ENCODE assay signal across 9 cellular contexts in genomic region chr1:243471754-243472725, GRCh38.
DNase-seq lines count a peak whose midpoint lies in the region; ATAC-seq and TF ChIP-seq lines count a peak whose summit lies in the region.
"Had no signal": no experiment of that assay in that cellular context is flagged by ENCODE, and none has a peak within 500 bp of the region (broad histone marks: within the 10 kb centered on the region; RNA-seq: fewer than 3 reads in every experiment).

No MANE protein-coding gene starts in this region.

- H3K27ac ChIP-seq in adrenal gland (no peak overlapping the region), esophagus squamous epithelium (no peak overlapping the region)
- H3K27ac ChIP-seq: epithelial cell of prostate had no signal

- DNase-seq in GM12864 (ENCODE audit: low read depth) (peak; percentile 8), fibroblast of mammary gland (ENCODE audit: low read depth) (peak; percentile 46), adrenal gland (no peak), GM19240 (ENCODE audit: insufficient read length, low spot score) (no peak), NCI-H2081 (lab: John Stamatoyannopoulos, UW) (no peak), esophagus squamous epithelium (lab: John Stamatoyannopoulos, UW) (no peak)

- WGBS in adrenal gland, 4 donors = 50 to 67% (median 56%) methylated on average over 3 of the region's 3 CpGs
- WGBS in esophagus squamous epithelium, 2 donors = 53 to 74% methylated on average over 1 to 3 of the region's 3 CpGs

- H3K27me3 ChIP-seq in adrenal gland (no peaks in the 10 kb centered on the region), esophagus squamous epithelium (no peaks in the 10 kb centered on the region)

- intact Hi-C loops in adrenal gland (cut with DNase I) (no loop called here), esophagus squamous epithelium (cut with DNase I) (no loop called here)

- ATAC-seq in GM21528 (IDR thresholded peaks at IDR 0.05; ENCODE audit: low FRiP score, unreplicated experiment) (peak; percentile 81), HG03575 (IDR thresholded peaks at IDR 0.05; ENCODE audit: extremely low read depth, insufficient number of reproducible peaks, low FRiP score, unreplicated experiment) (peak; percentile 49)

- TF ChIP-seq POLR2A in adrenal gland (IDR thresholded peaks at IDR 0.05) (no peak), esophagus squamous epithelium (IDR thresholded peaks at IDR 0.05) (no peak)

- H3K4me3 ChIP-seq in GM12864 (ENCODE audit: low read depth, low read length) (no peak overlapping the region), fibroblast of mammary gland (ENCODE audit: control insufficient read depth, low read depth, low read length) (no peak overlapping the region), adrenal gland (no peak overlapping the region), esophagus squamous epithelium (no peak overlapping the region)

- H3K36me3 ChIP-seq in adrenal gland (replicated peaks in 1 of 2) (no peaks in the 10 kb centered on the region), esophagus squamous epithelium (peaks cover 0 to 19% (median 0%) of the 10 kb centered on the region in 3 donors)

- H3K4me1 ChIP-seq in adrenal gland (replicated peaks in 1 of 2) (peaks cover 10 to 29% of the 10 kb centered on the region in 2 donors), esophagus squamous epithelium (peaks cover 6 to 26% (median 13%) of the 10 kb centered on the region in 3 donors)

- TF ChIP-seq CTCF in GM12864 (IDR thresholded peaks at IDR 0.05; ENCODE audit: low read depth, low read length, missing control alignments) = no peak
- TF ChIP-seq CTCF in fibroblast of mammary gland (conservative IDR thresholded peaks at IDR 0.05; ENCODE audit: control insufficient read depth, insufficient read depth, low read depth, low read length) = no peak
- no peak for TF ChIP-seq CTCF in adrenal gland (IDR thresholded peaks at IDR 0.05)
- no peak for TF ChIP-seq CTCF in esophagus squamous epithelium (IDR thresholded peaks at IDR 0.05)

- H3K9me3 ChIP-seq in adrenal gland (replicated peaks in 1 of 3) = no peaks in the 10 kb centered on the region
- no peaks in the 10 kb centered on the region for H3K9me3 ChIP-seq in esophagus squamous epithelium

Comparison
In these comparisons a context has a peak if more than half of its experiments do, and no peak if none do; other contexts are left out.
1. DNase-seq: peak in GM12864 (single experiment) and fibroblast of mammary gland (single experiment); none in adrenal gland (0 of 7), GM19240 (single experiment), NCI-H2081 (0 of 2) and esophagus squamous epithelium (single experiment).